ENCODE assay signal across 1 cellular context in the genomic region with DNA sequence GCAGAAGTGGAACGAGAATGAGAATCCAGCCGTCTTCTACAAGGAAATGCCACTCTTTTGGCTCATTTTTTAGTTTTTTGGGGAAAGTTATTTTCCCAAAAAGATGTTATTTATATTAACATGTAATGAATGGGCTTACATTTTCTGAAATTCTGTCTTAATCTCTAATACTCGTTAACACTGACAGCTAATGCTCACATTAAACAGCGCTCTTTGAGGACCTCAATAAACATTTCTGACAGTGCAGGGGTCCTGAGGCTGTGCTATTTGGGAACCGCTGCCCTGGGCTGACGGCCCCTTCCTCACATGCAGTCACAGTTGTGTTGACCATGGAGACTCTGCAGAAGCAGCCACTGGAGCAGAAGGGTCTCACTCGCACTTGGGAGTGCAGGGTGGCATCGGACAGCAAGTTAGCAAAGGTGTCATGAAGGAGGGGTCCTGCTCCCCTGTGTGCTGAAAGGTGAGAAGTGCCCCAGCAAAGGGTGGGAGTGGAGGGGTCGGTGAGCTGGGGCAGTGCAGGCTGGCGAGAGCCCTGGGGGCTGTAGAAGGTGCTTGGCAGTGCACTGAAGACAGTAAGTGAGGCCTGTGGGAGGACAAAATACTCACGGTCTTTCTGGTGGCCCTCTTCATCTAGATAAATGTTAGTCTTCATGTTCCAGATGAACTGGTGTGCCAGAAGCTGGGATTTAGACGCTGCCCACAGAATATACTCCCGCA.
TF ChIP-seq lines count a peak whose summit lies in the region.

No MANE protein-coding gene starts in this region.

TF ChIP-seq in K562, 482 proteins besides CTCF, POLR2A, EP300 and RAD21 (continued from another document):
- TF ChIP-seq, protein P1, sequence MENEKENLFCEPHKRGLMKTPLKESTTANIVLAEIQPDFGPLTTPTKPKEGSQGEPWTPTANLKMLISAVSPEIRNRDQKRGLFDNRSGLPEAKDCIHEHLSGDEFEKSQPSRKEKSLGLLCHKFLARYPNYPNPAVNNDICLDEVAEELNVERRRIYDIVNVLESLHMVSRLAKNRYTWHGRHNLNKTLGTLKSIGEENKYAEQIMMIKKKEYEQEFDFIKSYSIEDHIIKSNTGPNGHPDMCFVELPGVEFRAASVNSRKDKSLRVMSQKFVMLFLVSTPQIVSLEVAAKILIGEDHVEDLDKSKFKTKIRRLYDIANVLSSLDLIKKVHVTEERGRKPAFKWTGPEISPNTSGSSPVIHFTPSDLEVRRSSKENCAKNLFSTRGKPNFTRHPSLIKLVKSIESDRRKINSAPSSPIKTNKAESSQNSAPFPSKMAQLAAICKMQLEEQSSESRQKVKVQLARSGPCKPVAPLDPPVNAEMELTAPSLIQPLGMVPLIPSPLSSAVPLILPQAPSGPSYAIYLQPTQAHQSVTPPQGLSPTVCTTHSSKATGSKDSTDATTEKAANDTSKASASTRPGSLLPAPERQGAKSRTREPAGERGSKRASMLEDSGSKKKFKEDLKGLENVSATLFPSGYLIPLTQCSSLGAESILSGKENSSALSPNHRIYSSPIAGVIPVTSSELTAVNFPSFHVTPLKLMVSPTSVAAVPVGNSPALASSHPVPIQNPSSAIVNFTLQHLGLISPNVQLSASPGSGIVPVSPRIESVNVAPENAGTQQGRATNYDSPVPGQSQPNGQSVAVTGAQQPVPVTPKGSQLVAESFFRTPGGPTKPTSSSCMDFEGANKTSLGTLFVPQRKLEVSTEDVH (IDR thresholded peaks at IDR 0.05; ENCODE audit: low read depth, partially characterized antibody) = no peak
- TF ChIP-seq, protein P2, sequence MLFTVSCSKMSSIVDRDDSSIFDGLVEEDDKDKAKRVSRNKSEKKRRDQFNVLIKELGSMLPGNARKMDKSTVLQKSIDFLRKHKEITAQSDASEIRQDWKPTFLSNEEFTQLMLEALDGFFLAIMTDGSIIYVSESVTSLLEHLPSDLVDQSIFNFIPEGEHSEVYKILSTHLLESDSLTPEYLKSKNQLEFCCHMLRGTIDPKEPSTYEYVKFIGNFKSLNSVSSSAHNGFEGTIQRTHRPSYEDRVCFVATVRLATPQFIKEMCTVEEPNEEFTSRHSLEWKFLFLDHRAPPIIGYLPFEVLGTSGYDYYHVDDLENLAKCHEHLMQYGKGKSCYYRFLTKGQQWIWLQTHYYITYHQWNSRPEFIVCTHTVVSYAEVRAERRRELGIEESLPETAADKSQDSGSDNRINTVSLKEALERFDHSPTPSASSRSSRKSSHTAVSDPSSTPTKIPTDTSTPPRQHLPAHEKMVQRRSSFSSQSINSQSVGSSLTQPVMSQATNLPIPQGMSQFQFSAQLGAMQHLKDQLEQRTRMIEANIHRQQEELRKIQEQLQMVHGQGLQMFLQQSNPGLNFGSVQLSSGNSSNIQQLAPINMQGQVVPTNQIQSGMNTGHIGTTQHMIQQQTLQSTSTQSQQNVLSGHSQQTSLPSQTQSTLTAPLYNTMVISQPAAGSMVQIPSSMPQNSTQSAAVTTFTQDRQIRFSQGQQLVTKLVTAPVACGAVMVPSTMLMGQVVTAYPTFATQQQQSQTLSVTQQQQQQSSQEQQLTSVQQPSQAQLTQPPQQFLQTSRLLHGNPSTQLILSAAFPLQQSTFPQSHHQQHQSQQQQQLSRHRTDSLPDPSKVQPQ (CRISPR knock-in tag; IDR thresholded peaks at IDR 0.05; ENCODE audit: borderline replicate concordance) = no peak
- TF ChIP-seq MCM5 (IDR thresholded peaks at IDR 0.05; ENCODE audit: low read depth) = no peak
- no peak for TF ChIP-seq ELF4 (CRISPR knock-in tag; IDR thresholded peaks at IDR 0.05)
- TF ChIP-seq SIRT6 (IDR thresholded peaks at IDR 0.05; ENCODE audit: low read depth, low read length) = no peak
- TF ChIP-seq ZNF165 (CRISPR knock-in tag; IDR thresholded peaks at IDR 0.05; ENCODE audit: borderline replicate concordance) = 0 out of 2 replicates have a peak, but pooled peaks have one; percentile 76
- TF ChIP-seq ZZZ3 (IDR thresholded peaks at IDR 0.05) = no peak
- TF ChIP-seq, protein P3, sequence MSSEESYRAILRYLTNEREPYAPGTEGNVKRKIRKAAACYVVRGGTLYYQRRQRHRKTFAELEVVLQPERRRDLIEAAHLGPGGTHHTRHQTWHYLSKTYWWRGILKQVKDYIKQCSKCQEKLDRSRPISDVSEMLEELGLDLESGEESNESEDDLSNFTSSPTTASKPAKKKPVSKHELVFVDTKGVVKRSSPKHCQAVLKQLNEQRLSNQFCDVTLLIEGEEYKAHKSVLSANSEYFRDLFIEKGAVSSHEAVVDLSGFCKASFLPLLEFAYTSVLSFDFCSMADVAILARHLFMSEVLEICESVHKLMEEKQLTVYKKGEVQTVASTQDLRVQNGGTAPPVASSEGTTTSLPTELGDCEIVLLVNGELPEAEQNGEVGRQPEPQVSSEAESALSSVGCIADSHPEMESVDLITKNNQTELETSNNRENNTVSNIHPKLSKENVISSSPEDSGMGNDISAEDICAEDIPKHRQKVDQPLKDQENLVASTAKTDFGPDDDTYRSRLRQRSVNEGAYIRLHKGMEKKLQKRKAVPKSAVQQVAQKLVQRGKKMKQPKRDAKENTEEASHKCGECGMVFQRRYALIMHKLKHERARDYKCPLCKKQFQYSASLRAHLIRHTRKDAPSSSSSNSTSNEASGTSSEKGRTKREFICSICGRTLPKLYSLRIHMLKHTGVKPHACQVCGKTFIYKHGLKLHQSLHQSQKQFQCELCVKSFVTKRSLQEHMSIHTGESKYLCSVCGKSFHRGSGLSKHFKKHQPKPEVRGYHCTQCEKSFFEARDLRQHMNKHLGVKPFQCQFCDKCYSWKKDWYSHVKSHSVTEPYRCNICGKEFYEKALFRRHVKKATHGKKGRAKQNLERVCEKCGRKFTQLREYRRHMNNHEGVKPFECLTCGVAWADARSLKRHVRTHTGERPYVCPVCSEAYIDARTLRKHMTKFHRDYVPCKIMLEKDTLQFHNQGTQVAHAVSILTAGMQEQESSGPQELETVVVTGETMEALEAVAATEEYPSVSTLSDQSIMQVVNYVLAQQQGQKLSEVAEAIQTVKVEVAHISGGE (CRISPR knock-in tag; IDR thresholded peaks at IDR 0.05) = peak in 1 of 3 experiments; percentile 53; a peak in 1 of 6 replicates
- no peak for TF ChIP-seq HNRNPL (IDR thresholded peaks at IDR 0.05; ENCODE audit: low read depth, low read length)
- peak; percentile 6 for TF ChIP-seq RBM22 (IDR thresholded peaks at IDR 0.05; ENCODE audit: low read depth, low read length, poor library complexity, severe bottlenecking)
- TF ChIP-seq, protein P4, sequence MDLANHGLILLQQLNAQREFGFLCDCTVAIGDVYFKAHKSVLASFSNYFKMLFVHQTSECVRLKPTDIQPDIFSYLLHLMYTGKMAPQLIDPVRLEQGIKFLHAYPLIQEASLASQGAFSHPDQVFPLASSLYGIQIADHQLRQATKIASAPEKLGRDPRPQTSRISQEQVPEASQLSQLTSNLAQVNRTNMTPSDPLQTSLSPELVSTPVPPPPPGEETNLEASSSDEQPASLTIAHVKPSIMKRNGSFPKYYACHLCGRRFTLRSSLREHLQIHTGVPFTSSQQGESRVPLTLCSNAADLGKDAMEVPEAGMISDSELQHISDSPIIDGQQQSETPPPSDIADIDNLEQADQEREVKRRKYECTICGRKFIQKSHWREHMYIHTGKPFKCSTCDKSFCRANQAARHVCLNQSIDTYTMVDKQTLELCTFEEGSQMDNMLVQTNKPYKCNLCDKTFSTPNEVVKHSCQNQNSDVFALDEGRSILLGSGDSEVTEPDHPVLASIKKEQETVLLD (IDR thresholded peaks at IDR 0.05) = no peak
- no peak for TF ChIP-seq ZC3H8 (IDR thresholded peaks at IDR 0.05)
- no peak for TF ChIP-seq HNRNPH1 (optimal IDR thresholded peaks at IDR 0.05; ENCODE audit: low read depth, low read length)
- no peak for TF ChIP-seq IFI16 (CRISPR knock-in tag; IDR thresholded peaks at IDR 0.05)
- no peak for TF ChIP-seq MTA1 (IDR thresholded peaks at IDR 0.05; ENCODE audit: borderline replicate concordance)
- TF ChIP-seq HMG20B (CRISPR knock-in tag; IDR thresholded peaks at IDR 0.05) = no peak
- TF ChIP-seq, protein P5, sequence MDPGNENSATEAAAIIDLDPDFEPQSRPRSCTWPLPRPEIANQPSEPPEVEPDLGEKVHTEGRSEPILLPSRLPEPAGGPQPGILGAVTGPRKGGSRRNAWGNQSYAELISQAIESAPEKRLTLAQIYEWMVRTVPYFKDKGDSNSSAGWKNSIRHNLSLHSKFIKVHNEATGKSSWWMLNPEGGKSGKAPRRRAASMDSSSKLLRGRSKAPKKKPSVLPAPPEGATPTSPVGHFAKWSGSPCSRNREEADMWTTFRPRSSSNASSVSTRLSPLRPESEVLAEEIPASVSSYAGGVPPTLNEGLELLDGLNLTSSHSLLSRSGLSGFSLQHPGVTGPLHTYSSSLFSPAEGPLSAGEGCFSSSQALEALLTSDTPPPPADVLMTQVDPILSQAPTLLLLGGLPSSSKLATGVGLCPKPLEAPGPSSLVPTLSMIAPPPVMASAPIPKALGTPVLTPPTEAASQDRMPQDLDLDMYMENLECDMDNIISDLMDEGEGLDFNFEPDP (CRISPR knock-in tag; IDR thresholded peaks at IDR 0.05) = no peak
- TF ChIP-seq ZNF717 (CRISPR knock-in tag; IDR thresholded peaks at IDR 0.05) = no peak
- no peak for TF ChIP-seq STAG1 (CRISPR knock-in tag; IDR thresholded peaks at IDR 0.05; ENCODE audit: borderline replicate concordance)
- TF ChIP-seq RBM14 (IDR thresholded peaks at IDR 0.05; ENCODE audit: borderline replicate concordance, insufficient read depth, low read depth, low read length) = no peak
- TF ChIP-seq MCM7 (IDR thresholded peaks at IDR 0.05) = no peak
- no peak for TF ChIP-seq SMARCB1 (IDR thresholded peaks at IDR 0.05; ENCODE audit: insufficient read length, low read depth)
- TF ChIP-seq NBN (IDR thresholded peaks at IDR 0.05; ENCODE audit: low read depth) = no peak
- TF ChIP-seq SRSF9 (IDR thresholded peaks at IDR 0.05; ENCODE audit: borderline replicate concordance, low read depth, low read length) = no peak
- TF ChIP-seq ZNF134 (CRISPR knock-in tag; conservative IDR thresholded peaks at IDR 0.05) = no peak
- TF ChIP-seq CBX5 (IDR thresholded peaks at IDR 0.05; ENCODE audit: borderline replicate concordance, low read depth) = no peak
- no peak for TF ChIP-seq GABPB2 (CRISPR knock-in tag; conservative IDR thresholded peaks at IDR 0.05)
- TF ChIP-seq CEBPB (tag; IDR thresholded peaks at IDR 0.05) = 0 out of 2 replicates have a peak, but pooled peaks have one; percentile 4
- TF ChIP-seq CBX8 (IDR thresholded peaks at IDR 0.05; ENCODE audit: borderline replicate concordance, extremely low read depth, low read depth, low read length, poor library complexity, severe bottlenecking) = no peak
- TF ChIP-seq NFATC3 (IDR thresholded peaks at IDR 0.05) = no peak
- 0 out of 2 replicates have a peak, but pooled peaks have one; percentile 34 for TF ChIP-seq ZNF124 (CRISPR knock-in tag; IDR thresholded peaks at IDR 0.05)
- TF ChIP-seq FIP1L1 (IDR thresholded peaks at IDR 0.05; ENCODE audit: low read depth, low read length, poor library complexity, severe bottlenecking) = no peak
- TF ChIP-seq, protein P6, sequence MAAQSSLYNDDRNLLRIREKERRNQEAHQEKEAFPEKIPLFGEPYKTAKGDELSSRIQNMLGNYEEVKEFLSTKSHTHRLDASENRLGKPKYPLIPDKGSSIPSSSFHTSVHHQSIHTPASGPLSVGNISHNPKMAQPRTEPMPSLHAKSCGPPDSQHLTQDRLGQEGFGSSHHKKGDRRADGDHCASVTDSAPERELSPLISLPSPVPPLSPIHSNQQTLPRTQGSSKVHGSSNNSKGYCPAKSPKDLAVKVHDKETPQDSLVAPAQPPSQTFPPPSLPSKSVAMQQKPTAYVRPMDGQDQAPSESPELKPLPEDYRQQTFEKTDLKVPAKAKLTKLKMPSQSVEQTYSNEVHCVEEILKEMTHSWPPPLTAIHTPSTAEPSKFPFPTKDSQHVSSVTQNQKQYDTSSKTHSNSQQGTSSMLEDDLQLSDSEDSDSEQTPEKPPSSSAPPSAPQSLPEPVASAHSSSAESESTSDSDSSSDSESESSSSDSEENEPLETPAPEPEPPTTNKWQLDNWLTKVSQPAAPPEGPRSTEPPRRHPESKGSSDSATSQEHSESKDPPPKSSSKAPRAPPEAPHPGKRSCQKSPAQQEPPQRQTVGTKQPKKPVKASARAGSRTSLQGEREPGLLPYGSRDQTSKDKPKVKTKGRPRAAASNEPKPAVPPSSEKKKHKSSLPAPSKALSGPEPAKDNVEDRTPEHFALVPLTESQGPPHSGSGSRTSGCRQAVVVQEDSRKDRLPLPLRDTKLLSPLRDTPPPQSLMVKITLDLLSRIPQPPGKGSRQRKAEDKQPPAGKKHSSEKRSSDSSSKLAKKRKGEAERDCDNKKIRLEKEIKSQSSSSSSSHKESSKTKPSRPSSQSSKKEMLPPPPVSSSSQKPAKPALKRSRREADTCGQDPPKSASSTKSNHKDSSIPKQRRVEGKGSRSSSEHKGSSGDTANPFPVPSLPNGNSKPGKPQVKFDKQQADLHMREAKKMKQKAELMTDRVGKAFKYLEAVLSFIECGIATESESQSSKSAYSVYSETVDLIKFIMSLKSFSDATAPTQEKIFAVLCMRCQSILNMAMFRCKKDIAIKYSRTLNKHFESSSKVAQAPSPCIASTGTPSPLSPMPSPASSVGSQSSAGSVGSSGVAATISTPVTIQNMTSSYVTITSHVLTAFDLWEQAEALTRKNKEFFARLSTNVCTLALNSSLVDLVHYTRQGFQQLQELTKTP (IDR thresholded peaks at IDR 0.05; ENCODE audit: low read depth in 1 of 2, partially characterized antibody in 2 of 2) = no peak
- TF ChIP-seq IRF2 (CRISPR knock-in tag; IDR thresholded peaks at IDR 0.05) = peak; percentile 26; the same call in 1 of the 2 replicates
TF ChIP-seq in K562: peak in this region for 15.
